Comparison of ENCODE assay signal across 12 cellular contexts in the genomic region with DNA sequence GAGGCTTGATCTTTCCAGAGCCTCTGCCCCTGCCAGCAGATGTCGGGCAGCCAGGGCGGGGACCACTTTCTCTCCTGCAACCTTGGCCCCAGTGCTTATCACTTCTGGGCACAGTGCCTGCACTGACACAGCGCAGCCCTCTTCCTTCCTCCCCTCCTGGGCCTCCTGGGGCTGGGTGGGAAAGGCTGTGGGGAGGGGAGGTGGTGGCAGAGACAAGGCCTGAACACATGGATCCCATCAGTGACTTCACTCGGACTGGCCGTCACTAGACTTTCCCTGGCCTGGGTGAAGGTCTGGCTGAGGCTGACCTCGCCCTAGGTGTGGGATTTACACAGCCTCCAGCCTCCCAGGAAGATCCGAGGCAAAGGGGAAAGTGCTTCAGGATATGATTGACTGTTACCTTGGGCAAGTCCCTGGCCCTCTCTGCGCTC.
DNase-seq lines count a peak whose midpoint lies in the region; ATAC-seq and TF ChIP-seq lines count a peak whose summit lies in the region.
"Had no signal": no experiment of that assay in that cellular context is flagged by ENCODE, and none has a peak within 500 bp of the region (broad histone marks: within the 10 kb centered on the region; RNA-seq: fewer than 3 reads in every experiment).

No MANE protein-coding gene starts in this region.

- intact Hi-C loops in IMR-90 (cut with micrococcal nuclease) = no loop called here

- H4K5ac ChIP-seq in IMR-90 (ENCODE audit: low read depth, low read length) = no peak overlapping the region

- no peak overlapping the region; the same call in 1 of the 2 replicates for H2BK120ac ChIP-seq in IMR-90 (ENCODE audit: low read depth, low read length)

- H3K9me3 Mint-ChIP-seq in chondrocyte (ENCODE audit: low read depth) = no peaks in the 10 kb centered on the region
- H3K9me3 Mint-ChIP-seq in stimulated activated naive B cell treated with anti-CD40 and anti-IgM and Interleukin-4, amounts not matched to agents 10 μg/mL and 1 μg/mL and 100 μg/mL, for 72 hours = no peaks in the 10 kb centered on the region
- no peaks in the 10 kb centered on the region for H3K9me3 Mint-ChIP-seq in activated T-cell treated with anti-CD3 and anti-CD28 coated beads, Interleukin-2, amount 50 U/mL, for 24 hours

- H2BK15ac ChIP-seq in IMR-90 (ENCODE audit: low read depth, low read length) = no peak overlapping the region

- no peak overlapping the region for H3K27ac ChIP-seq in IMR-90 (ENCODE audit: insufficient read depth, low read length)
- H3K27ac ChIP-seq: dorsolateral prefrontal cortex had no signal

- ATAC-seq in IMR-90 (ENCODE audit: low read depth) (peak; percentile 38), GM21390 (IDR thresholded peaks at IDR 0.05; ENCODE audit: unreplicated experiment) (no peak)
- no peak for ATAC-seq in stimulated activated naive B cell treated with anti-CD40 and anti-IgM and Interleukin-4, amounts not matched to agents 10 μg/mL and 1 μg/mL and 100 μg/mL, for 72 hours (replicated peaks)

- no peak overlapping the region for H2AK5ac ChIP-seq in IMR-90 (ENCODE audit: low read depth, low read length)

- H3K27me3 ChIP-seq in IMR-90 (ENCODE audit: control insufficient read depth, insufficient read depth, low read length) = 0 out of 2 replicates have a peak, but pooled peaks cover 1% of the 10 kb centered on the region
- H3K27me3 ChIP-seq: dorsolateral prefrontal cortex had no signal

- H2BK5ac ChIP-seq in IMR-90 (ENCODE audit: low read depth, low read length, poor library complexity, severe bottlenecking) = no peak overlapping the region

- H3K4me2 ChIP-seq in IMR-90 (ENCODE audit: low read depth, low read length) = no peak overlapping the region

- H3K36me3 ChIP-seq in IMR-90 (ENCODE audit: control insufficient read depth, insufficient read depth, low read length) = no peaks in the 10 kb centered on the region
- H3K36me3 ChIP-seq: HAP-1 had no signal

- no peak overlapping the region for H3K4me3 Mint-ChIP-seq in chondrocyte (ENCODE audit: unreplicated experiment)
- H3K4me3 Mint-ChIP-seq in stimulated activated naive B cell treated with anti-CD40 and anti-IgM and Interleukin-4, amounts not matched to agents 10 μg/mL and 1 μg/mL and 100 μg/mL, for 72 hours = no peak overlapping the region
- no peak overlapping the region for H3K4me3 Mint-ChIP-seq in activated T-cell treated with anti-CD3 and anti-CD28 coated beads, Interleukin-2, amount 50 U/mL, for 24 hours

- no peak overlapping the region for H3K4ac ChIP-seq in IMR-90 (ENCODE audit: low read depth, low read length)

- no peak overlapping the region for H4K8ac ChIP-seq in IMR-90 (ENCODE audit: low read depth in 2 of 2, low read length in 2 of 2)

- peak overlapping the region; percentile 3; the same call in 1 of the 2 replicates for H2BK20ac ChIP-seq in IMR-90 (ENCODE audit: low read depth, low read length)

- DNase-seq in IMR-90 (peak; percentile 53), chondrocyte (ENCODE audit: low spot score) (no peak), islet precursor cell (peak; percentile 56), OCI-M2 (lab: John Stamatoyannopoulos, UW; ENCODE audit: unreplicated experiment) (no peak), NCI-H146 treated with DMSO at 0.1 percent for 48 hours (lab: John Stamatoyannopoulos, UW; ENCODE audit: unreplicated experiment) (no peak)
- DNase-seq in stimulated activated naive B cell treated with anti-CD40 and anti-IgM and Interleukin-4, amounts not matched to agents 10 μg/mL and 1 μg/mL and 100 μg/mL, for 72 hours = no peak
- DNase-seq in activated T-cell treated with anti-CD3 and anti-CD28 coated beads, Interleukin-2, amount 50 U/mL, for 24 hours = no peak
- DNase-seq: activated naive CD4-positive, alpha-beta T cell treated with Interleukin-2 at 50 U/mL for 16 hours; NCI-H1092 had no signal

- dilution Hi-C loops in IMR-90 (cut with HindIII; ENCODE audit: low sequenced_read_pairs, unreplicated experiment) = no loop called here

- H3K18ac ChIP-seq in IMR-90 (ENCODE audit: low read depth, low read length) = no peak overlapping the region; the same call in 1 of the 2 replicates

- no peak overlapping the region for H3K23ac ChIP-seq in IMR-90 (ENCODE audit: low read depth, low read length)

- no peak overlapping the region for H4K91ac ChIP-seq in IMR-90 (ENCODE audit: insufficient read depth, low read depth, low read length)

- no peak overlapping the region for H3K14ac ChIP-seq in IMR-90 (replicated peaks; ENCODE audit: low read depth, low read length)

- peaks cover 55% of the 10 kb centered on the region for H3K4me1 Mint-ChIP-seq in chondrocyte (ENCODE audit: low read depth)
- H3K4me1 Mint-ChIP-seq in stimulated activated naive B cell treated with anti-CD40 and anti-IgM and Interleukin-4, amounts not matched to agents 10 μg/mL and 1 μg/mL and 100 μg/mL, for 72 hours = peaks cover 35 to 62% of the 10 kb centered on the region in 2 donors
- H3K4me1 Mint-ChIP-seq in activated T-cell treated with anti-CD3 and anti-CD28 coated beads, Interleukin-2, amount 50 U/mL, for 24 hours (ENCODE audit: low read depth) = peaks cover 2% of the 10 kb centered on the region

- no CpG with 5 or more reads among the region's 8 CpGs for WGBS in IMR-90 (ENCODE audit: extremely low coverage in 2 of 2, insufficient read length in 1 of 2), 2 experiments

- no peak overlapping the region for H3K9ac ChIP-seq in IMR-90 (ENCODE audit: low read depth, low read length)

- CTCF ChIA-PET in IMR-90 (lab: Yijun Ruan, JAX) = no interaction called here

- no peaks in the 10 kb centered on the region for H3K79me1 ChIP-seq in IMR-90 (ENCODE audit: low read depth in 1 of 2, low read length in 2 of 2)

- no peaks in the 10 kb centered on the region for H3K36me3 Mint-ChIP-seq in chondrocyte (ENCODE audit: low read depth)
- H3K36me3 Mint-ChIP-seq in stimulated activated naive B cell treated with anti-CD40 and anti-IgM and Interleukin-4, amounts not matched to agents 10 μg/mL and 1 μg/mL and 100 μg/mL, for 72 hours = peaks cover 8 to 14% of the 10 kb centered on the region in 2 donors
- H3K36me3 Mint-ChIP-seq in activated T-cell treated with anti-CD3 and anti-CD28 coated beads, Interleukin-2, amount 50 U/mL, for 24 hours (ENCODE audit: low read depth) = no peaks in the 10 kb centered on the region

- no peak for TF ChIP-seq CTCF in IMR-90 (conservative IDR thresholded peaks at IDR 0.05; ENCODE audit: low read depth, low read length)
- TF ChIP-seq CTCF in chondrocyte (IDR thresholded peaks at IDR 0.05) = no peak

- no peaks in the 10 kb centered on the region for H4K20me1 ChIP-seq in IMR-90 (ENCODE audit: insufficient read depth, low read length)

- H3K27ac Mint-ChIP-seq in chondrocyte (ENCODE audit: unreplicated experiment) = peak overlapping the region; percentile 12
- H3K27ac Mint-ChIP-seq in stimulated activated naive B cell treated with anti-CD40 and anti-IgM and Interleukin-4, amounts not matched to agents 10 μg/mL and 1 μg/mL and 100 μg/mL, for 72 hours = peak overlapping the region; percentile 66
- H3K27ac Mint-ChIP-seq in activated T-cell treated with anti-CD3 and anti-CD28 coated beads, Interleukin-2, amount 50 U/mL, for 24 hours = no peak overlapping the region

- H3K9me3 ChIP-seq in IMR-90 (ENCODE audit: control insufficient read depth, insufficient read depth, low read length) = no peaks in the 10 kb centered on the region
- H3K9me3 ChIP-seq: HAP-1 had no signal

- H3K56ac ChIP-seq in IMR-90 (ENCODE audit: extremely low read depth, insufficient read depth, low read length) = no peak overlapping the region

- POLR2A ChIA-PET in IMR-90 (lab: Charles Lee; ENCODE audit: unreplicated experiment) = no interaction called here

- H3K4me3 ChIP-seq in IMR-90 (ENCODE audit: insufficient read depth, low read depth, low read length) = no peak overlapping the region
- H3K4me3 ChIP-seq: dorsolateral prefrontal cortex, HAP-1 had no signal

- peaks cover 4% of the 10 kb centered on the region; the same call in 1 of the 2 replicates for H3K9me1 ChIP-seq in IMR-90 (ENCODE audit: insufficient read depth, low read length)

- no peak for TF ChIP-seq POLR2A in IMR-90 (IDR thresholded peaks at IDR 0.05; ENCODE audit: low read depth, low read length)

- in situ Hi-C loops in IMR-90 (cut with MboI; ENCODE audit: low sequenced_read_pairs) = no loop called here

- BruUV-seq in IMR-90 (replicated peaks; lab: Mats Ljungman, UMichigan) = no TSS peak

- no peak overlapping the region for H2AK9ac ChIP-seq in IMR-90 (replicated peaks; ENCODE audit: low read depth, low read length, poor library complexity)

- H3K4me1 ChIP-seq in IMR-90 (ENCODE audit: control insufficient read depth, insufficient read depth, low read length) = peaks cover 15% of the 10 kb centered on the region
- H3K4me1 ChIP-seq: HAP-1 had no signal

- TF ChIP-seq RAD21 in IMR-90 (IDR thresholded peaks at IDR 0.05; ENCODE audit: low read length) = no peak

- H2AFZ ChIP-seq in IMR-90 (replicated peaks; ENCODE audit: low read length, poor library complexity) = peak overlapping the region; percentile 51

- H3K27me3 Mint-ChIP-seq in chondrocyte (ENCODE audit: low read depth) = no peaks in the 10 kb centered on the region
- peaks cover 0 to 18% of the 10 kb centered on the region in 2 donors for H3K27me3 Mint-ChIP-seq in stimulated activated naive B cell treated with anti-CD40 and anti-IgM and Interleukin-4, amounts not matched to agents 10 μg/mL and 1 μg/mL and 100 μg/mL, for 72 hours
- H3K27me3 Mint-ChIP-seq in activated T-cell treated with anti-CD3 and anti-CD28 coated beads, Interleukin-2, amount 50 U/mL, for 24 hours = no peaks in the 10 kb centered on the region

TF ChIP-seq in IMR-90, 13 proteins besides CTCF, POLR2A, EP300 and RAD21:
- TF ChIP-seq FOS (IDR thresholded peaks at IDR 0.05; ENCODE audit: low read depth, low read length) (no peak), MAZ (IDR thresholded peaks at IDR 0.05; ENCODE audit: borderline replicate concordance, low read depth, low read length) (peak; percentile 28; the same call in 1 of the 2 replicates)

Comparison
In these comparisons a context has a peak if more than half of its experiments do, and no peak if none do; other contexts are left out.
1. DNase-seq: peak in IMR-90 (single experiment) and islet precursor cell (single experiment); none in chondrocyte (single experiment), stimulated activated naive B cell treated with anti-CD40 and anti-IgM and Interleukin-4, amounts not matched to agents 10 μg/mL and 1 μg/mL and 100 μg/mL, for 72 hours (single experiment), OCI-M2 (single experiment), activated T-cell treated with anti-CD3 and anti-CD28 coated beads, Interleukin-2, amount 50 U/mL, for 24 hours (single experiment) and NCI-H146 treated with DMSO at 0.1 percent for 48 hours (single experiment).